ENCODE assay signal across 20 cellular contexts in genomic region chr4:125938541-125938940, GRCh38.
"Had no signal": no experiment of that assay in that cellular context is flagged by ENCODE, and none has a peak within 500 bp of the region (broad histone marks: within the 10 kb centered on the region; RNA-seq: fewer than 3 reads in every experiment).

No MANE protein-coding gene starts in this region.

- H3K36me3 ChIP-seq: esophagus muscularis mucosa, pancreas, stomach, thoracic aorta, transverse colon had no signal

- DNase-seq: effector memory CD4-positive, alpha-beta T cell; foreskin keratinocyte; kidney; left cardiac atrium; left ventricle myocardium superior; mesenchymal stem cell; naive B cell; occipital lobe; pancreas; right cardiac atrium; small intestine; stimulated activated CD4-positive, alpha-beta T cell treated with anti-CD3 and anti-CD28 coated beads, Interleukin-12 subunit alpha, Interleukin-12 subunit beta, amount 100 ng/mL, for 4 hours; stimulated activated naive CD4-positive, alpha-beta T cell; stomach; substantia nigra; transverse colon had no signal

- H3K27ac ChIP-seq: epithelial cell of prostate, esophagus muscularis mucosa, foreskin keratinocyte, pancreas, stomach, thoracic aorta, transverse colon had no signal

- ATAC-seq: foreskin keratinocyte, left cardiac atrium, left ventricle myocardium superior, pancreas, right cardiac atrium had no signal

- H3K9me3 ChIP-seq: pancreas had no signal

- H3K27me3 ChIP-seq: esophagus muscularis mucosa, foreskin keratinocyte, pancreas, stomach, transverse colon had no signal

- H3K4me1 ChIP-seq: esophagus muscularis mucosa, foreskin keratinocyte, pancreas, stomach, transverse colon had no signal

- H3K4me3 ChIP-seq: esophagus muscularis mucosa, lung, pancreas, stomach, thoracic aorta, transverse colon had no signal
